1 cellular context compared by ENCODE assay signal in the genomic region with DNA sequence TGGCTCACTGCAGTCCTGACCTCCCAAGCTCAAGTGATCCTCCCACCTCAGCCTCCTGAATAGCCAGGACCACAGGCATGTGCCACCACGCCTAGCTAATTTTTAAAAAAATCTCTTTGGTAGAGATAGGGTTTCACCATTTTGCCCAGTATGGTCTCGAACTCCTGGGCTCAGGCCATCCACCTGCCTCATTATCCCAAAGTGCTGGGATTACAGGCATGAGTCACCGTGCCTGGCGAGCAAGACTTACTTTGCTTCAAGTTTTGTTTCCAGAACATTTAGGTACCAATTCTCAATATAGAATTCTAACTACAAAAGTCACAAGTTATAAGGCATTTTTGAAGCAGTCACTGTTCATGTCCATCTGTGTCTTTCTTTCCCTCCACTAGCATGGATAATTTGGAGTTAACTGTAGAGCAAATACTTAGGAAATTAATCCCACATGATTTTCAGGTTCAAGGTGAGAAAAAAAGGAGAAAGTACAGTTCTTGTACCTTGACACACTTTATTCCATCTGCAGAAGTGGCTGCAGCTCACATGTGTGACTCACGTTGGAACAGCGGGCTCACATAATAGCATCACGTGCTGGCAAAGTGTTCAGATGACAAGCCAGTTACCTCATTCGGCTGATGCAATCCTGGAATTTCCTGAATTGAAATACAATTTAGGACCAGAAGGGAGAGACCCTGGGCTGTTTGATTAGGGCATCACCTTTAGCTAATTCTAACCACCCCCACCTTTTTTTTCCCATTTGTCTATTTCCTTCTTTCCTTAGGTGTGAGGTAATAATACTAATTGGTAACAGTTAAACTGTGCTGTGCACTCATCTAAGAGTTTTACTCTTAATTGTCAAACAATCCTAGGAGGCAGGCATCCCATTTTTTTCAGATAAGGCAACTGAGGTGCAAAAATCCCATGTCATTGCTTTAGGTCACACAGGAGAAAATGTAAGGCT.
TF ChIP-seq lines count a peak whose summit lies in the region.

No MANE protein-coding gene starts in this region.

TF ChIP-seq in HEK293, 187 proteins besides CTCF, POLR2A, EP300 and RAD21 (continued from another document and continues in another):
- TF ChIP-seq, protein P1, sequence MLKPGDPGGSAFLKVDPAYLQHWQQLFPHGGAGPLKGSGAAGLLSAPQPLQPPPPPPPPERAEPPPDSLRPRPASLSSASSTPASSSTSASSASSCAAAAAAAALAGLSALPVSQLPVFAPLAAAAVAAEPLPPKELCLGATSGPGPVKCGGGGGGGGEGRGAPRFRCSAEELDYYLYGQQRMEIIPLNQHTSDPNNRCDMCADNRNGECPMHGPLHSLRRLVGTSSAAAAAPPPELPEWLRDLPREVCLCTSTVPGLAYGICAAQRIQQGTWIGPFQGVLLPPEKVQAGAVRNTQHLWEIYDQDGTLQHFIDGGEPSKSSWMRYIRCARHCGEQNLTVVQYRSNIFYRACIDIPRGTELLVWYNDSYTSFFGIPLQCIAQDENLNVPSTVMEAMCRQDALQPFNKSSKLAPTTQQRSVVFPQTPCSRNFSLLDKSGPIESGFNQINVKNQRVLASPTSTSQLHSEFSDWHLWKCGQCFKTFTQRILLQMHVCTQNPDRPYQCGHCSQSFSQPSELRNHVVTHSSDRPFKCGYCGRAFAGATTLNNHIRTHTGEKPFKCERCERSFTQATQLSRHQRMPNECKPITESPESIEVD (tag by site-specific recombination; IDR thresholded peaks at IDR 0.05), result peak; percentile 82
- TF ChIP-seq OSR2 (tag by site-specific recombination; IDR thresholded peaks at IDR 0.05), result no peak
- no peak for TF ChIP-seq SCRT2 (tag by site-specific recombination; IDR thresholded peaks at IDR 0.05)
- TF ChIP-seq, protein P2, sequence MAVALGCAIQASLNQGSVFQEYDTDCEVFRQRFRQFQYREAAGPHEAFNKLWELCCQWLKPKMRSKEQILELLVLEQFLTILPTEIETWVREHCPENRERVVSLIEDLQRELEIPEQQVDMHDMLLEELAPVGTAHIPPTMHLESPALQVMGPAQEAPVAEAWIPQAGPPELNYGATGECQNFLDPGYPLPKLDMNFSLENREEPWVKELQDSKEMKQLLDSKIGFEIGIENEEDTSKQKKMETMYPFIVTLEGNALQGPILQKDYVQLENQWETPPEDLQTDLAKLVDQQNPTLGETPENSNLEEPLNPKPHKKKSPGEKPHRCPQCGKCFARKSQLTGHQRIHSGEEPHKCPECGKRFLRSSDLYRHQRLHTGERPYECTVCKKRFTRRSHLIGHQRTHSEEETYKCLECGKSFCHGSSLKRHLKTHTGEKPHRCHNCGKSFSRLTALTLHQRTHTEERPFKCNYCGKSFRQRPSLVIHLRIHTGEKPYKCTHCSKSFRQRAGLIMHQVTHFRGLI (tag by site-specific recombination; IDR thresholded peaks at IDR 0.05), result peak; percentile 27; the same call in 1 of the 2 replicates
- peak; percentile 42; the same call in 1 of the 2 replicates for TF ChIP-seq ZNF335 (tag by site-specific recombination; conservative IDR thresholded peaks at IDR 0.05)
- no peak for TF ChIP-seq ZFP69B (tag by site-specific recombination; IDR thresholded peaks at IDR 0.05)
- no peak for TF ChIP-seq ZNF37A (tag by site-specific recombination; IDR thresholded peaks at IDR 0.05)
- TF ChIP-seq FEZF1 (tag by site-specific recombination; IDR thresholded peaks at IDR 0.05), result peak; percentile 82
- no peak for TF ChIP-seq KLF1 (tag by site-specific recombination; IDR thresholded peaks at IDR 0.05)
- TF ChIP-seq, protein P3, sequence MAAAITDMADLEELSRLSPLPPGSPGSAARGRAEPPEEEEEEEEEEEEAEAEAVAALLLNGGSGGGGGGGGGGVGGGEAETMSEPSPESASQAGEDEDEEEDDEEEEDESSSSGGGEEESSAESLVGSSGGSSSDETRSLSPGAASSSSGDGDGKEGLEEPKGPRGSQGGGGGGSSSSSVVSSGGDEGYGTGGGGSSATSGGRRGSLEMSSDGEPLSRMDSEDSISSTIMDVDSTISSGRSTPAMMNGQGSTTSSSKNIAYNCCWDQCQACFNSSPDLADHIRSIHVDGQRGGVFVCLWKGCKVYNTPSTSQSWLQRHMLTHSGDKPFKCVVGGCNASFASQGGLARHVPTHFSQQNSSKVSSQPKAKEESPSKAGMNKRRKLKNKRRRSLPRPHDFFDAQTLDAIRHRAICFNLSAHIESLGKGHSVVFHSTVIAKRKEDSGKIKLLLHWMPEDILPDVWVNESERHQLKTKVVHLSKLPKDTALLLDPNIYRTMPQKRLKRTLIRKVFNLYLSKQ (tag by site-specific recombination; IDR thresholded peaks at IDR 0.05; ENCODE audit: borderline replicate concordance), result no peak
- no peak for TF ChIP-seq SCRT1 (tag by site-specific recombination; IDR thresholded peaks at IDR 0.05; ENCODE audit: borderline replicate concordance)
- TF ChIP-seq KLF7 (tag by site-specific recombination; IDR thresholded peaks at IDR 0.05; ENCODE audit: borderline replicate concordance), result no peak
- TF ChIP-seq ZNF792 (tag by site-specific recombination; IDR thresholded peaks at IDR 0.05), result no peak
- peak; percentile 77; the same call in 1 of the 2 replicates for TF ChIP-seq ZNF324 (tag by site-specific recombination; IDR thresholded peaks at IDR 0.05)
- TF ChIP-seq GLIS2 (tag by site-specific recombination; IDR thresholded peaks at IDR 0.05), result no peak
- TF ChIP-seq, protein P4, sequence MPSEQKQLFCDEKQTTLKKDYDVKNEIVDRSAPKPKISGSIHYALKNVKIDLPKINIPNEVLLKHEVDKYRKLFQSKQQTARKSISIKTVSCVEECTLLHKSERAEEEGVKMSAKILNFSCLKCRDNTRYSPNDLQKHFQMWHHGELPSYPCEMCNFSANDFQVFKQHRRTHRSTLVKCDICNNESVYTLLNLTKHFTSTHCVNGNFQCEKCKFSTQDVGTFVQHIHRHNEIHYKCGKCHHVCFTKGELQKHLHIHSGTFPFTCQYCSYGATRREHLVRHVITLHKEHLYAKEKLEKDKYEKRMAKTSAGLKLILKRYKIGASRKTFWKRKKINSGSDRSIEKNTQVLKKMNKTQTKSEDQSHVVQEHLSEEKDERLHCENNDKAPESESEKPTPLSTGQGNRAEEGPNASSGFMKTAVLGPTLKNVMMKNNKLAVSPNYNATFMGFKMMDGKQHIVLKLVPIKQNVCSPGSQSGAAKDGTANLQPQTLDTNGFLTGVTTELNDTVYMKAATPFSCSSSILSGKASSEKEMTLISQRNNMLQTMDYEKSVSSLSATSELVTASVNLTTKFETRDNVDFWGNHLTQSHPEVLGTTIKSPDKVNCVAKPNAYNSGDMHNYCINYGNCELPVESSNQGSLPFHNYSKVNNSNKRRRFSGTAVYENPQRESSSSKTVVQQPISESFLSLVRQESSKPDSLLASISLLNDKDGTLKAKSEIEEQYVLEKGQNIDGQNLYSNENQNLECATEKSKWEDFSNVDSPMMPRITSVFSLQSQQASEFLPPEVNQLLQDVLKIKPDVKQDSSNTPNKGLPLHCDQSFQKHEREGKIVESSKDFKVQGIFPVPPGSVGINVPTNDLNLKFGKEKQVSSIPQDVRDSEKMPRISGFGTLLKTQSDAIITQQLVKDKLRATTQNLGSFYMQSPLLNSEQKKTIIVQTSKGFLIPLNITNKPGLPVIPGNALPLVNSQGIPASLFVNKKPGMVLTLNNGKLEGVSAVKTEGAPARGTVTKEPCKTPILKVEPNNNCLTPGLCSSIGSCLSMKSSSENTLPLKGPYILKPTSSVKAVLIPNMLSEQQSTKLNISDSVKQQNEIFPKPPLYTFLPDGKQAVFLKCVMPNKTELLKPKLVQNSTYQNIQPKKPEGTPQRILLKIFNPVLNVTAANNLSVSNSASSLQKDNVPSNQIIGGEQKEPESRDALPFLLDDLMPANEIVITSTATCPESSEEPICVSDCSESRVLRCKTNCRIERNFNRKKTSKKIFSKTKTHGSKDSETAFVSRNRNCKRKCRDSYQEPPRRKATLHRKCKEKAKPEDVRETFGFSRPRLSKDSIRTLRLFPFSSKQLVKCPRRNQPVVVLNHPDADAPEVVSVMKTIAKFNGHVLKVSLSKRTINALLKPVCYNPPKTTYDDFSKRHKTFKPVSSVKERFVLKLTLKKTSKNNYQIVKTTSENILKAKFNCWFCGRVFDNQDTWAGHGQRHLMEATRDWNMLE (tag by site-specific recombination; conservative IDR thresholded peaks at IDR 0.05; ENCODE audit: low read depth), result peak; percentile 64
- TF ChIP-seq HOXC10 (CRISPR knock-in tag; IDR thresholded peaks at IDR 0.05), result no peak
- TF ChIP-seq, protein P5, sequence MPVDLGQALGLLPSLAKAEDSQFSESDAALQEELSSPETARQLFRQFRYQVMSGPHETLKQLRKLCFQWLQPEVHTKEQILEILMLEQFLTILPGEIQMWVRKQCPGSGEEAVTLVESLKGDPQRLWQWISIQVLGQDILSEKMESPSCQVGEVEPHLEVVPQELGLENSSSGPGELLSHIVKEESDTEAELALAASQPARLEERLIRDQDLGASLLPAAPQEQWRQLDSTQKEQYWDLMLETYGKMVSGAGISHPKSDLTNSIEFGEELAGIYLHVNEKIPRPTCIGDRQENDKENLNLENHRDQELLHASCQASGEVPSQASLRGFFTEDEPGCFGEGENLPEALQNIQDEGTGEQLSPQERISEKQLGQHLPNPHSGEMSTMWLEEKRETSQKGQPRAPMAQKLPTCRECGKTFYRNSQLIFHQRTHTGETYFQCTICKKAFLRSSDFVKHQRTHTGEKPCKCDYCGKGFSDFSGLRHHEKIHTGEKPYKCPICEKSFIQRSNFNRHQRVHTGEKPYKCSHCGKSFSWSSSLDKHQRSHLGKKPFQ (tag by site-specific recombination; IDR thresholded peaks at IDR 0.05), result no peak
- TF ChIP-seq PATZ1 (tag by site-specific recombination; IDR thresholded peaks at IDR 0.05), result peak; percentile 30; the same call in 1 of the 2 replicates
- TF ChIP-seq ZNF112 (tag by site-specific recombination; IDR thresholded peaks at IDR 0.05), result no peak
- peak; percentile 91 for TF ChIP-seq ATF2 (tag by site-specific recombination; IDR thresholded peaks at IDR 0.05; ENCODE audit: low read depth)
- no peak for TF ChIP-seq ZIC2 (tag by site-specific recombination; IDR thresholded peaks at IDR 0.05)
- peak; percentile 87 for TF ChIP-seq ZBTB21 (tag by site-specific recombination; IDR thresholded peaks at IDR 0.05)
- TF ChIP-seq ZSCAN16 (tag by site-specific recombination; IDR thresholded peaks at IDR 0.05), result peak; percentile 98
- TF ChIP-seq REPIN1 (tag by site-specific recombination; IDR thresholded peaks at IDR 0.05; ENCODE audit: low read depth), result no peak
- TF ChIP-seq ZNF214 (tag by site-specific recombination; IDR thresholded peaks at IDR 0.05; ENCODE audit: borderline replicate concordance), result no peak
- peak; percentile 63 for TF ChIP-seq ZXDB (tag by site-specific recombination; IDR thresholded peaks at IDR 0.05)
- 0 out of 2 replicates have a peak, but pooled peaks have one; percentile 50 for TF ChIP-seq ZBTB17 (tag by site-specific recombination; IDR thresholded peaks at IDR 0.05)
- TF ChIP-seq, protein P6, sequence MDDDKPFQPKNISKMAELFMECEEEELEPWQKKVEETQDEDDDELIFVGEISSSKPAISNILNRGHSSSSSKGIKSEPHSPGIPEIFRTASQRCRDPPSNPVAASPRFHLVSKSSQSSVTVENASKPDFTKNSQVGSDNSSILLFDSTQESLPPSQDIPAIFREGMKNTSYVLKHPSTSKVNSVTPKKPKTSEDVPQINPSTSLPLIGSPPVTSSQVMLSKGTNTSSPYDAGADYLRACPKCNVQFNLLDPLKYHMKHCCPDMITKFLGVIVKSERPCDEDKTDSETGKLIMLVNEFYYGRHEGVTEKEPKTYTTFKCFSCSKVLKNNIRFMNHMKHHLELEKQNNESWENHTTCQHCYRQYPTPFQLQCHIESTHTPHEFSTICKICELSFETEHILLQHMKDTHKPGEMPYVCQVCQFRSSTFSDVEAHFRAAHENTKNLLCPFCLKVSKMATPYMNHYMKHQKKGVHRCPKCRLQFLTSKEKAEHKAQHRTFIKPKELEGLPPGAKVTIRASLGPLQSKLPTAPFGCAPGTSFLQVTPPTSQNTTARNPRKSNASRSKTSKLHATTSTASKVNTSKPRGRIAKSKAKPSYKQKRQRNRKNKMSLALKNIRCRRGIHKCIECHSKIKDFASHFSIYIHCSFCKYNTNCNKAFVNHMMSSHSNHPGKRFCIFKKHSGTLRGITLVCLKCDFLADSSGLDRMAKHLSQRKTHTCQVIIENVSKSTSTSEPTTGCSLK (tag by site-specific recombination; IDR thresholded peaks at IDR 0.05), result no peak
- TF ChIP-seq ZNF391 (tag by site-specific recombination; IDR thresholded peaks at IDR 0.05; ENCODE audit: borderline replicate concordance, low read depth), result no peak
- no peak for TF ChIP-seq ZNF747 (tag by site-specific recombination; IDR thresholded peaks at IDR 0.05)
- no peak for TF ChIP-seq ZNF776 (tag by site-specific recombination; IDR thresholded peaks at IDR 0.05; ENCODE audit: borderline replicate concordance)
- TF ChIP-seq TRIM28 (IDR thresholded peaks at IDR 0.05; ENCODE audit: borderline replicate concordance, low read length), result peak; percentile 75; the same call in 1 of the 2 replicates
